1 cellular context compared by ENCODE assay signal in genomic region chr18:70221156-70221910, GRCh38.
TF ChIP-seq lines count a peak whose summit lies in the region.

No MANE protein-coding gene starts in this region.

TF ChIP-seq in WTC11, 78 proteins besides CTCF, POLR2A, EP300 and RAD21 (continued from another document):
- no peak for TF ChIP-seq ZBTB43 (CRISPR knock-in tag; IDR thresholded peaks at IDR 0.05)
- TF ChIP-seq ETV6 (CRISPR knock-in tag; IDR thresholded peaks at IDR 0.05), result no peak
- TF ChIP-seq SMAD4 (CRISPR knock-in tag; IDR thresholded peaks at IDR 0.05), result no peak
- TF ChIP-seq SP1 (CRISPR knock-in tag; conservative IDR thresholded peaks at IDR 0.05), result no peak
- no peak for TF ChIP-seq MXD4 (CRISPR knock-in tag; IDR thresholded peaks at IDR 0.05; ENCODE audit: borderline replicate concordance)
- TF ChIP-seq ZNF138 (CRISPR knock-in tag; conservative IDR thresholded peaks at IDR 0.05), result no peak
